Comparison of ENCODE assay signal across 1 cellular context in the genomic region with DNA sequence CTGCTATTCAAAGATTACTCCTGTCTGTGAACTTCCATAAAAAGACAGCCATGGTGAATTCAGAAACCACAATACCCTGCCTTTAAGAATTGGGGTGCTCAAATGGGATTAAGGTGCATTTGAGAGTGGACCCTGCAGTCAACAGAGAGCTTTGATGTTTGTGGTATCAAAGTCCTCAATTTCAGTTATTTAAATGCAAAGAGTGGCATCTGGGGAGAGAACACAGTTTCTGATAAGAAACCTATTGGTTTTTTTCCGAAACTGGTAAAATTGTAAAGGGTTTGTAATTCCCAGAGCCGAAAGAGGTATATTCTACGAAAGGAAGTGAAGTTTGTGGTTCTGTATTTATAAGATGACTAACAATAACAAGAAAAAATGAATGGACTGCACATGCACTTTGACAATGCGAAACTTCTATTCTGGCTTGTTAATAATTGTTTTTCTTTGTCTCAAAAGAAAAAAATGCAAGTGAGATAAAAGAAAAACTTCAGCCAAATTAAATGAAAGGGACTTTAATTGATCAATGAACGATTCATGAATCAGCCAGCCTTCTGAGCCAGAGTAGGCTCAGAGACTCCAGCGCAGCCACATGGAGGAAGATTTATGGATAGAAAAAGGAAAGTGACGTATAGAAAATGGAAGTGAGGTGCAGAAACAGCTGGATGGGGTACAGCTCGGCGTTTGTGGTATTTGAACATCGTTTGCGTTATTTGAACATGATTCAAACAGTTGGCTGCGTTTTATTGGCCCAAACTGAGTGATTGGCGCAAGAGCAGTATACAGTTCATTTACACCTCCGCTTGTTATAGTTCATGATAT.
A peak's percentile ranks its signal among the peaks of the same experiment; 100 is the strongest.
TF ChIP-seq lines count a peak whose summit lies in the region.

No MANE protein-coding gene starts in this region.

TF ChIP-seq in GM12878, 131 proteins besides CTCF, POLR2A, EP300 and RAD21 (continued from another document and continues in another):
- TF ChIP-seq, protein P1, sequence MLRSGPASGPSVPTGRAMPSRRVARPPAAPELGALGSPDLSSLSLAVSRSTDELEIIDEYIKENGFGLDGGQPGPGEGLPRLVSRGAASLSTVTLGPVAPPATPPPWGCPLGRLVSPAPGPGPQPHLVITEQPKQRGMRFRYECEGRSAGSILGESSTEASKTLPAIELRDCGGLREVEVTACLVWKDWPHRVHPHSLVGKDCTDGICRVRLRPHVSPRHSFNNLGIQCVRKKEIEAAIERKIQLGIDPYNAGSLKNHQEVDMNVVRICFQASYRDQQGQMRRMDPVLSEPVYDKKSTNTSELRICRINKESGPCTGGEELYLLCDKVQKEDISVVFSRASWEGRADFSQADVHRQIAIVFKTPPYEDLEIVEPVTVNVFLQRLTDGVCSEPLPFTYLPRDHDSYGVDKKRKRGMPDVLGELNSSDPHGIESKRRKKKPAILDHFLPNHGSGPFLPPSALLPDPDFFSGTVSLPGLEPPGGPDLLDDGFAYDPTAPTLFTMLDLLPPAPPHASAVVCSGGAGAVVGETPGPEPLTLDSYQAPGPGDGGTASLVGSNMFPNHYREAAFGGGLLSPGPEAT (IDR thresholded peaks at IDR 0.05; ENCODE audit: low read depth): peak; percentile 53; the same call in 1 of the 2 replicates
- TF ChIP-seq ZBTB11 (CRISPR knock-in tag; IDR thresholded peaks at IDR 0.05) (no peak), CEBPB (IDR thresholded peaks at IDR 0.05; ENCODE audit: borderline replicate concordance in 1 of 2, low read depth in 2 of 2, low read length in 2 of 2) (no peak), PAX8 (IDR thresholded peaks at IDR 0.05) (no peak), ZNF217 (IDR thresholded peaks at IDR 0.05) (no peak; the same call in 1 of the 2 replicates), PML (IDR thresholded peaks at IDR 0.05; ENCODE audit: low read length) (no peak), POU2F2 (IDR thresholded peaks at IDR 0.05; ENCODE audit: borderline replicate concordance, low read depth, low read length) (0 out of 3 replicates have a peak, but pooled peaks have one; percentile 26), PKNOX1 (IDR thresholded peaks at IDR 0.05) (peak; percentile 91), ZSCAN29 (IDR thresholded peaks at IDR 0.05) (no peak), RCOR1 (conservative IDR thresholded peaks at IDR 0.05; ENCODE audit: low read depth, low read length) (no peak), PRDM15 (CRISPR knock-in tag; IDR thresholded peaks at IDR 0.05) (no peak), SPI1 (IDR thresholded peaks at IDR 0.05; ENCODE audit: borderline replicate concordance, insufficient read depth, low read depth, low read length) (peak; percentile 35; the same call in 1 of the 2 replicates), EZH2 (IDR thresholded peaks at IDR 0.05; ENCODE audit: borderline replicate concordance, control insufficient read depth, low read depth, low read length) (no peak), MYB (IDR thresholded peaks at IDR 0.05; ENCODE audit: borderline replicate concordance, low read depth, low read length) (no peak), ATF3 (IDR thresholded peaks at IDR 0.05; ENCODE audit: borderline replicate concordance, extremely low read depth, low read depth, low read length) (no peak), WRNIP1 (IDR thresholded peaks at IDR 0.05; ENCODE audit: borderline replicate concordance, low read depth, low read length) (no peak), HDAC6 (IDR thresholded peaks at IDR 0.05; ENCODE audit: unreplicated experiment) (no peak), CHD2 (IDR thresholded peaks at IDR 0.05; ENCODE audit: borderline replicate concordance, low read depth, low read length) (no peak), TCF3 (IDR thresholded peaks at IDR 0.05; ENCODE audit: borderline replicate concordance, insufficient read depth, low read depth, low read length) (peak; percentile 84; the same call in 1 of the 2 replicates), JUNB (IDR thresholded peaks at IDR 0.05) (peak; percentile 87), SIX5 (IDR thresholded peaks at IDR 0.05; ENCODE audit: low read depth, low read length, severe bottlenecking) (no peak), NBN (IDR thresholded peaks at IDR 0.05) (no peak), PAX5 (IDR thresholded peaks at IDR 0.05; ENCODE audit: borderline replicate concordance, low read depth, low read length) (peak; percentile 39; the same call in 1 of the 2 replicates), ESRRA (IDR thresholded peaks at IDR 0.05; ENCODE audit: low read length) (no peak), ZNF24 (IDR thresholded peaks at IDR 0.05) (no peak), TCF12 (IDR thresholded peaks at IDR 0.05; ENCODE audit: low read depth, low read length) (peak; percentile 82), RAD51 (IDR thresholded peaks at IDR 0.05) (peak; percentile 27; the same call in 1 of the 2 replicates), CBX5 (IDR thresholded peaks at IDR 0.05; ENCODE audit: low read depth) (no peak), MXI1 (IDR thresholded peaks at IDR 0.05; ENCODE audit: low read depth, low read length) (no peak; the same call in 1 of the 2 replicates), SREBF1 (IDR thresholded peaks at IDR 0.05; ENCODE audit: low read length) (no peak), NR2F1 (conservative IDR thresholded peaks at IDR 0.05) (0 out of 2 replicates have a peak, but pooled peaks have one; percentile 25), EGR1 (IDR thresholded peaks at IDR 0.05; ENCODE audit: borderline replicate concordance in 1 of 2, low read depth in 2 of 2, low read length in 2 of 2) (no peak), MYC (IDR thresholded peaks at IDR 0.05; ENCODE audit: insufficient read depth, insufficient read length, insufficient replicate concordance, low read length, severe bottlenecking) (no peak), RFX5 (IDR thresholded peaks at IDR 0.05; ENCODE audit: low read depth, low read length) (no peak), ZBED1 (IDR thresholded peaks at IDR 0.05; ENCODE audit: borderline replicate concordance) (peak; percentile 42; the same call in 1 of the 2 replicates), YY1 (IDR thresholded peaks at IDR 0.05; ENCODE audit: low read depth, low read length) (0 out of 2 replicates have a peak, but pooled peaks have one; percentile 21), SKIL (IDR thresholded peaks at IDR 0.05; ENCODE audit: low read depth, poor library complexity, severe bottlenecking) (peak; percentile 79), SREBF2 (IDR thresholded peaks at IDR 0.05; ENCODE audit: low read length) (no peak), KAT2A (conservative IDR thresholded peaks at IDR 0.05; ENCODE audit: control insufficient read depth, low read depth, low read length) (no peak), HDGF (IDR thresholded peaks at IDR 0.05) (no peak), TARDBP (IDR thresholded peaks at IDR 0.05; ENCODE audit: borderline replicate concordance) (no peak)
- TF ChIP-seq, protein P2, sequence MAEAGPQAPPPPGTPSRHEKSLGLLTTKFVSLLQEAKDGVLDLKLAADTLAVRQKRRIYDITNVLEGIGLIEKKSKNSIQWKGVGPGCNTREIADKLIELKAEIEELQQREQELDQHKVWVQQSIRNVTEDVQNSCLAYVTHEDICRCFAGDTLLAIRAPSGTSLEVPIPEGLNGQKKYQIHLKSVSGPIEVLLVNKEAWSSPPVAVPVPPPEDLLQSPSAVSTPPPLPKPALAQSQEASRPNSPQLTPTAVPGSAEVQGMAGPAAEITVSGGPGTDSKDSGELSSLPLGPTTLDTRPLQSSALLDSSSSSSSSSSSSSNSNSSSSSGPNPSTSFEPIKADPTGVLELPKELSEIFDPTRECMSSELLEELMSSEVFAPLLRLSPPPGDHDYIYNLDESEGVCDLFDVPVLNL (IDR thresholded peaks at IDR 0.05; ENCODE audit: low read depth, low read length): no peak
- TF ChIP-seq, protein P3, sequence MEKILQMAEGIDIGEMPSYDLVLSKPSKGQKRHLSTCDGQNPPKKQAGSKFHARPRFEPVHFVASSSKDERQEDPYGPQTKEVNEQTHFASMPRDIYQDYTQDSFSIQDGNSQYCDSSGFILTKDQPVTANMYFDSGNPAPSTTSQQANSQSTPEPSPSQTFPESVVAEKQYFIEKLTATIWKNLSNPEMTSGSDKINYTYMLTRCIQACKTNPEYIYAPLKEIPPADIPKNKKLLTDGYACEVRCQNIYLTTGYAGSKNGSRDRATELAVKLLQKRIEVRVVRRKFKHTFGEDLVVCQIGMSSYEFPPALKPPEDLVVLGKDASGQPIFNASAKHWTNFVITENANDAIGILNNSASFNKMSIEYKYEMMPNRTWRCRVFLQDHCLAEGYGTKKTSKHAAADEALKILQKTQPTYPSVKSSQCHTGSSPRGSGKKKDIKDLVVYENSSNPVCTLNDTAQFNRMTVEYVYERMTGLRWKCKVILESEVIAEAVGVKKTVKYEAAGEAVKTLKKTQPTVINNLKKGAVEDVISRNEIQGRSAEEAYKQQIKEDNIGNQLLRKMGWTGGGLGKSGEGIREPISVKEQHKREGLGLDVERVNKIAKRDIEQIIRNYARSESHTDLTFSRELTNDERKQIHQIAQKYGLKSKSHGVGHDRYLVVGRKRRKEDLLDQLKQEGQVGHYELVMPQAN (conservative IDR thresholded peaks at IDR 0.05): no peak
- TF ChIP-seq, protein P4, sequence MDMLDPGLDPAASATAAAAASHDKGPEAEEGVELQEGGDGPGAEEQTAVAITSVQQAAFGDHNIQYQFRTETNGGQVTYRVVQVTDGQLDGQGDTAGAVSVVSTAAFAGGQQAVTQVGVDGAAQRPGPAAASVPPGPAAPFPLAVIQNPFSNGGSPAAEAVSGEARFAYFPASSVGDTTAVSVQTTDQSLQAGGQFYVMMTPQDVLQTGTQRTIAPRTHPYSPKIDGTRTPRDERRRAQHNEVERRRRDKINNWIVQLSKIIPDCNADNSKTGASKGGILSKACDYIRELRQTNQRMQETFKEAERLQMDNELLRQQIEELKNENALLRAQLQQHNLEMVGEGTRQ (IDR thresholded peaks at IDR 0.05; ENCODE audit: borderline replicate concordance, low read depth, low read length): no peak
